ENCODE assay signal across 21 cellular contexts in genomic region chr7:71842376-71842775, GRCh38.
DNase-seq lines count a peak whose midpoint lies in the region; ATAC-seq and TF ChIP-seq lines count a peak whose summit lies in the region.
"Had no signal": no experiment of that assay in that cellular context is flagged by ENCODE, and none has a peak within 500 bp of the region (broad histone marks: within the 10 kb centered on the region; RNA-seq: fewer than 3 reads in every experiment).

No MANE protein-coding gene starts in this region.

- H3K9me2 ChIP-seq in GM23338 (ENCODE audit: insufficient read depth): peaks cover 3% of the 10 kb centered on the region; the same call in 1 of the 2 replicates

- H4K20me1 ChIP-seq in GM23338 (replicated peaks; ENCODE audit: insufficient read depth): no peaks in the 10 kb centered on the region; the same call in none of the 2 replicates
- H4K20me1 ChIP-seq: BLaER1 had no signal

- no peaks in the 10 kb centered on the region for H3F3A ChIP-seq in GM23338 (replicated peaks; ENCODE audit: low read depth)

- TF ChIP-seq CTCF in GM23338 (conservative IDR thresholded peaks at IDR 0.05; ENCODE audit: low read depth in 2 of 2): no peak

- H3K27me3 ChIP-seq in GM23338 (ENCODE audit: insufficient read depth): no peaks in the 10 kb centered on the region
- H3K27me3 ChIP-seq: BLaER1 had no signal

- H3K27ac Mint-ChIP-seq in GM23338: peak overlapping the region; percentile 61; the same call in 1 of the 2 replicates
- H3K27ac Mint-ChIP-seq: CD8-positive, alpha-beta T cell; H9 had no signal

- no peak overlapping the region for H3K27ac ChIP-seq in GM23338 (ENCODE audit: low read depth)
- H3K27ac ChIP-seq: A549, BLaER1, C4-2B, GM23248 had no signal

- H3K4me3 Mint-ChIP-seq in GM23338: no peak overlapping the region
- H3K4me3 Mint-ChIP-seq: CD4-positive, CD25-positive, alpha-beta regulatory T cell; CD8-positive, alpha-beta T cell; H9 had no signal

- H3K79me2 ChIP-seq in GM23338 (replicated peaks; ENCODE audit: insufficient read depth): no peaks in the 10 kb centered on the region

- no peaks in the 10 kb centered on the region for H3K36me3 Mint-ChIP-seq in GM23338 (ENCODE audit: low read depth)
- H3K36me3 Mint-ChIP-seq: CD4-positive, CD25-positive, alpha-beta regulatory T cell; CD8-positive, alpha-beta T cell had no signal

- H3K4me1 Mint-ChIP-seq in GM23338: peaks cover 14% of the 10 kb centered on the region
- H3K4me1 Mint-ChIP-seq: CD4-positive, CD25-positive, alpha-beta regulatory T cell had no signal

- peaks cover 3% of the 10 kb centered on the region; the same call in 1 of the 3 replicates for H3K9me3 Mint-ChIP-seq in GM23338

- H3K4me3 ChIP-seq in GM23338: no peak overlapping the region
- H3K4me3 ChIP-seq: A549, BLaER1, GM23248 had no signal

- H3K4me2 ChIP-seq in GM23338: no peak overlapping the region
- H3K4me2 ChIP-seq: A549, BLaER1 had no signal

- no peaks in the 10 kb centered on the region for H3K4me1 ChIP-seq in GM23338 (ENCODE audit: insufficient read depth)
- H3K4me1 ChIP-seq: A549, Caco-2 had no signal

- DNase-seq in NCI-H1105 treated with DMSO at 0.1 percent for 48 hours (lab: John Stamatoyannopoulos, UW) (peak; percentile 42), NCI-H1105 (lab: John Stamatoyannopoulos, UW) (no peak), GM23338 (ENCODE audit: low spot score) (no peak), NCI-H2171 treated with DMSO at 0.1 percent for 48 hours (lab: John Stamatoyannopoulos, UW) (peak; percentile 85), NCI-H510A treated with DMSO at 0.1 percent for 48 hours (lab: John Stamatoyannopoulos, UW) (no peak), GDM1 (lab: John Stamatoyannopoulos, UW) (no peak)
- DNase-seq: 8988T; ACHN; Caco-2; CD4-positive, CD25-positive, alpha-beta regulatory T cell; CD8-positive, alpha-beta T cell; DMS53; DMS79 treated with DMSO at 0.1 percent for 48 hours; GF-D8; GM23248; H9 had no signal

- ATAC-seq in GM23338 (no peak), GM18511 (IDR thresholded peaks at IDR 0.05; ENCODE audit: unreplicated experiment) (no peak)
- ATAC-seq: A549; CD8-positive, alpha-beta T cell; HCT116 had no signal

- H2AFZ ChIP-seq in GM23338: no peak overlapping the region
- H2AFZ ChIP-seq: GM23248 had no signal

- no peaks in the 10 kb centered on the region for H3K27me3 Mint-ChIP-seq in GM23338 (ENCODE audit: insufficient read depth, low read depth, poor library complexity)
- H3K27me3 Mint-ChIP-seq: CD4-positive, CD25-positive, alpha-beta regulatory T cell had no signal

- no peaks in the 10 kb centered on the region for H3K36me3 ChIP-seq in GM23338 (ENCODE audit: insufficient read depth)
- H3K36me3 ChIP-seq: BLaER1 had no signal

TF ChIP-seq in GM23338, 12 proteins besides CTCF, POLR2A, EP300 and RAD21:
- TF ChIP-seq CREB1 (CRISPR knock-in tag; IDR thresholded peaks at IDR 0.05; ENCODE audit: low read depth) (no peak), EZH2phosphoT487 (IDR thresholded peaks at IDR 0.05; ENCODE audit: unreplicated experiment) (no peak), EZH2 (IDR thresholded peaks at IDR 0.05; ENCODE audit: low read depth, unreplicated experiment) (no peak), ZNF114 (CRISPR knock-in tag; IDR thresholded peaks at IDR 0.05) (no peak), STAT1 (IDR thresholded peaks at IDR 0.05; ENCODE audit: unreplicated experiment) (no peak), JUNB (IDR thresholded peaks at IDR 0.05; ENCODE audit: unreplicated experiment) (no peak), NANOG (IDR thresholded peaks at IDR 0.05; ENCODE audit: borderline replicate concordance) (no peak), REST (IDR thresholded peaks at IDR 0.05; ENCODE audit: unreplicated experiment) (no peak), POLR2AphosphoS5 (IDR thresholded peaks at IDR 0.05; ENCODE audit: low read depth) (no peak), ZNF331 (CRISPR knock-in tag; IDR thresholded peaks at IDR 0.05; ENCODE audit: low read depth) (no peak)

Comparison
In these comparisons a context has a peak if more than half of its experiments do, and no peak if none do; other contexts are left out.
1. DNase-seq: peak in NCI-H1105 treated with DMSO at 0.1 percent for 48 hours (single experiment) and NCI-H2171 treated with DMSO at 0.1 percent for 48 hours (single experiment); none in NCI-H1105 (single experiment), GM23338 (single experiment), NCI-H510A treated with DMSO at 0.1 percent for 48 hours (single experiment) and GDM1 (single experiment).